In the genomic region with DNA sequence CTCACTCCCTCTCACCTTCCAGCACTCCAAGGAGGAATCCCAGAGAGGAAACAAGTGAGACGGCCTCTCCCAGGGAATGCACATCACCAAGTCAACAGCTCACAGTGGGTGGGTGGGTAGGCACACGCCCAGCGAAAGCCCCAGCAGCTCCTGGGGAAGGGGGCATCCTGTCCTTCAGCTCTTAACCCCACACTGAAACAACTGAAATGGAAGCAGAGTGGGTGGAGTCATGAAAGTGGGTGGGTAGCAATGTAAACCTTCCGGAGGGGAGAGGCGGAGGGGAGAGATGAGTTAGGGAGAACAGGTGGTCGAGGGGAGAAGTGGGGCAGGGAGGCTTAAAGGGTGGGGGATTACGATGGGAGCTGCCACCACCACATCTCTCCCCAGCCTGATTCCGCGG, we compare ENCODE assay signal across 17 cellular contexts. TPM values are rescaled to one million over a fixed set of nuclear protein-coding genes. Genes with fewer than 3 reads are reported as not detected.
A peak's percentile ranks its signal among the peaks of the same experiment; 100 is the strongest.
DNase-seq lines count a peak whose midpoint lies in the region; ATAC-seq and TF ChIP-seq lines count a peak whose summit lies in the region.
"Had no signal": no experiment of that assay in that cellular context is flagged by ENCODE, and none has a peak within 500 bp of the region (broad histone marks: within the 10 kb centered on the region; RNA-seq: fewer than 3 reads in every experiment).

No MANE protein-coding gene starts in this region.

- no peak overlapping the region for H3K9ac ChIP-seq in HUES64 (ENCODE audit: low read depth, low read length)
- H3K9ac ChIP-seq in PC-3 (ENCODE audit: low read length), result no peak overlapping the region

- H3K36me3 ChIP-seq in CD8-positive, alpha-beta T cell (ENCODE audit: insufficient read depth, low read length), result no peaks in the 10 kb centered on the region
- H3K36me3 ChIP-seq in HUES64 (ENCODE audit: insufficient read depth, low read length) (peaks cover 3% of the 10 kb centered on the region; the same call in 1 of the 2 replicates), PC-3 (ENCODE audit: low read depth, low read length) (no peaks in the 10 kb centered on the region)
- H3K36me3 ChIP-seq: right lobe of liver had no signal

- H3K9me3 ChIP-seq in CD8-positive, alpha-beta T cell (ENCODE audit: low read length), result no peaks in the 10 kb centered on the region
- H3K9me3 ChIP-seq in HUES64 (ENCODE audit: insufficient read depth, low read depth, low read length), result no peaks in the 10 kb centered on the region
- no peaks in the 10 kb centered on the region for H3K9me3 ChIP-seq in PC-3 (ENCODE audit: low read length)
- H3K9me3 ChIP-seq: BE2C, body of pancreas, right lobe of liver had no signal

- no peaks in the 10 kb centered on the region for H3F3A ChIP-seq in PC-3 (ENCODE audit: low read length, unreplicated experiment)

- no peaks in the 10 kb centered on the region for H3K9me2 ChIP-seq in PC-3 (replicated peaks; ENCODE audit: low read length)

- no peaks in the 10 kb centered on the region for H3K27me3 ChIP-seq in CD8-positive, alpha-beta T cell (ENCODE audit: insufficient read depth, low read length)
- H3K27me3 ChIP-seq in HUES64 (ENCODE audit: insufficient read depth, low read length) (no peaks in the 10 kb centered on the region), PC-3 (ENCODE audit: low read length) (no peaks in the 10 kb centered on the region)
- H3K27me3 ChIP-seq: BE2C, body of pancreas, right lobe of liver had no signal

- peak in 2 of 7 experiments; percentile 19 to 23 for DNase-seq in CD8-positive, alpha-beta T cell
- DNase-seq in activated T-helper 1 cell treated with anti-CD3 and anti-CD28 coated beads, Interleukin-12 subunit alpha, Interleukin-12 subunit beta, Interleukin-2, Interleukin-4 antibody, amounts not matched to agents 30 ng/mL and 10 ng/mL and 1 ng/mL, durations not matched to agents 14 hours and 24 hours and 36 hours (ENCODE audit: low spot score), result no peak
- DNase-seq in iPS-NIHi7 (ENCODE audit: extremely low spot score), result peak; percentile 71
- DNase-seq in AG20443 (ENCODE audit: low spot score), result no peak
- DNase-seq in NCI-H345 (lab: John Stamatoyannopoulos, UW), result no peak
- no peak for DNase-seq in 8988T
- no peak for DNase-seq in PC-3
- DNase-seq: BE2C; body of pancreas; kidney glomerular epithelial cell; NCI-H1436 treated with DMSO at 0.1 percent for 48 hours; NCI-H774; right lobe of liver; SHP77; stimulated activated naive CD4-positive, alpha-beta T cell treated with Interleukin-2 at 50 U/mL for 16 hours had no signal

- ATAC-seq in CD8-positive, alpha-beta T cell, result no peak
- no peak for ATAC-seq in PC-3
- ATAC-seq: body of pancreas, right lobe of liver had no signal

- WGBS in HUES64, result 2% methylated on average over 9 of the region's 9 CpGs

- no peaks in the 10 kb centered on the region for H3K79me2 ChIP-seq in PC-3 (ENCODE audit: low read length)

- no peak overlapping the region for H2AFZ ChIP-seq in PC-3 (ENCODE audit: low read length)

- H3K4me3 Mint-ChIP-seq in CD8-positive, alpha-beta T cell, result peak overlapping the region; percentile 82
- peak overlapping the region; percentile 82 for H3K4me3 Mint-ChIP-seq in activated T-helper 1 cell treated with anti-CD3 and anti-CD28 coated beads, Interleukin-12 subunit alpha, Interleukin-12 subunit beta, Interleukin-2, Interleukin-4 antibody, amounts not matched to agents 30 ng/mL and 10 ng/mL and 1 ng/mL, durations not matched to agents 14 hours and 24 hours and 36 hours

- H4K20me1 ChIP-seq in PC-3 (ENCODE audit: low read length), result no peaks in the 10 kb centered on the region

- intact Hi-C loops in CD8-positive, alpha-beta T cell (cut with DNase I, micrococcal nuclease), result loop anchor here in 1 of 2 experiments (5.0 kb wide), 1 partner anchor 338 kb away; no protein-coding TSS in a partner anchor
- intact Hi-C loops in activated T-helper 1 cell treated with anti-CD3 and anti-CD28 coated beads, Interleukin-12 subunit alpha, Interleukin-12 subunit beta, Interleukin-2, Interleukin-4 antibody, amounts not matched to agents 30 ng/mL and 10 ng/mL and 1 ng/mL, durations not matched to agents 14 hours and 24 hours and 36 hours (cut with micrococcal nuclease), result no loop called here
- intact Hi-C loops in PC-3 (cut with micrococcal nuclease), result loop anchor here (10.0 kb wide), 1 partner anchor 210 kb away; no protein-coding TSS in a partner anchor

- TF ChIP-seq CTCF in CD8-positive, alpha-beta T cell (IDR thresholded peaks at IDR 0.05), result no peak
- no peak for TF ChIP-seq CTCF in PC-3 (conservative IDR thresholded peaks at IDR 0.05; ENCODE audit: low read depth, low read length)

- peaks cover 10% of the 10 kb centered on the region for H3K27me3 Mint-ChIP-seq in CD8-positive, alpha-beta T cell (ENCODE audit: low read depth)
- H3K27me3 Mint-ChIP-seq in activated T-helper 1 cell treated with anti-CD3 and anti-CD28 coated beads, Interleukin-12 subunit alpha, Interleukin-12 subunit beta, Interleukin-2, Interleukin-4 antibody, amounts not matched to agents 30 ng/mL and 10 ng/mL and 1 ng/mL, durations not matched to agents 14 hours and 24 hours and 36 hours (ENCODE audit: insufficient read depth), result peaks cover 8% of the 10 kb centered on the region

- H3K27ac ChIP-seq in CD8-positive, alpha-beta T cell (ENCODE audit: low read depth, low read length), result peak overlapping the region; percentile 42
- H3K27ac ChIP-seq in HUES64 (ENCODE audit: low read depth, low read length) (peak overlapping the region; percentile 19; the same call in 1 of the 2 replicates), PC-3 (ENCODE audit: low read length) (no peak overlapping the region)
- H3K27ac ChIP-seq: body of pancreas, right lobe of liver had no signal

- POLR2A ChIA-PET in CD8-positive, alpha-beta T cell (lab: Charles Lee), result interaction anchor here (0.8 to 1.2 kb wide), 3 partner anchors 62 to 618 kb away, joined by 3 to 5 read pairs (median 4); no protein-coding TSS in a partner anchor
- POLR2A ChIA-PET in PC-3 (lab: Charles Lee; ENCODE audit: unreplicated experiment), result no interaction called here

- no peak overlapping the region for H3K4me2 ChIP-seq in PC-3 (ENCODE audit: low read length)

- CTCF ChIA-PET in CD8-positive, alpha-beta T cell (lab: Charles Lee), result interaction anchor here (0.7 to 5.6 kb wide), 4 partner anchors 44 to 160 kb away, joined by 3 to 159 read pairs (median 30); no protein-coding TSS in a partner anchor
- CTCF ChIA-PET in PC-3 (lab: Charles Lee), result interaction anchor here (0.5 kb wide), 1 partner anchor 76 kb away, joined by 3 read pairs; no protein-coding TSS in a partner anchor

- H3K9me3 Mint-ChIP-seq in CD8-positive, alpha-beta T cell, result no peaks in the 10 kb centered on the region
- no peaks in the 10 kb centered on the region for H3K9me3 Mint-ChIP-seq in activated T-helper 1 cell treated with anti-CD3 and anti-CD28 coated beads, Interleukin-12 subunit alpha, Interleukin-12 subunit beta, Interleukin-2, Interleukin-4 antibody, amounts not matched to agents 30 ng/mL and 10 ng/mL and 1 ng/mL, durations not matched to agents 14 hours and 24 hours and 36 hours

- no TSS peak for BruUV-seq in PC-3 (replicated peaks; lab: Mats Ljungman, UMichigan)

- peak overlapping the region; percentile 78 for H3K27ac Mint-ChIP-seq in CD8-positive, alpha-beta T cell
- peak overlapping the region; percentile 31 for H3K27ac Mint-ChIP-seq in activated T-helper 1 cell treated with anti-CD3 and anti-CD28 coated beads, Interleukin-12 subunit alpha, Interleukin-12 subunit beta, Interleukin-2, Interleukin-4 antibody, amounts not matched to agents 30 ng/mL and 10 ng/mL and 1 ng/mL, durations not matched to agents 14 hours and 24 hours and 36 hours

- peaks cover 15% of the 10 kb centered on the region for H3K4me1 ChIP-seq in CD8-positive, alpha-beta T cell (ENCODE audit: insufficient read depth, low read length)
- peaks cover 31% of the 10 kb centered on the region for H3K4me1 ChIP-seq in HUES64 (ENCODE audit: insufficient read depth, low read length)
- H3K4me1 ChIP-seq in PC-3 (ENCODE audit: insufficient read depth, low read length), result peaks cover 8% of the 10 kb centered on the region
- H3K4me1 ChIP-seq: body of pancreas had no signal

- no peaks in the 10 kb centered on the region for H3K36me3 Mint-ChIP-seq in CD8-positive, alpha-beta T cell
- no peaks in the 10 kb centered on the region for H3K36me3 Mint-ChIP-seq in activated T-helper 1 cell treated with anti-CD3 and anti-CD28 coated beads, Interleukin-12 subunit alpha, Interleukin-12 subunit beta, Interleukin-2, Interleukin-4 antibody, amounts not matched to agents 30 ng/mL and 10 ng/mL and 1 ng/mL, durations not matched to agents 14 hours and 24 hours and 36 hours (ENCODE audit: low read depth)

- H3K4me3 ChIP-seq in CD8-positive, alpha-beta T cell (ENCODE audit: low read depth, low read length), result peak overlapping the region; percentile 59
- H3K4me3 ChIP-seq in HUES64 (ENCODE audit: low read length) (peak overlapping the region; percentile 46), PC-3 (ENCODE audit: low read length) (no peak overlapping the region)
- H3K4me3 ChIP-seq: body of pancreas, right lobe of liver had no signal

- H3K4me1 Mint-ChIP-seq in CD8-positive, alpha-beta T cell (ENCODE audit: low read depth), result peaks cover 25% of the 10 kb centered on the region
- peaks cover 40% of the 10 kb centered on the region for H3K4me1 Mint-ChIP-seq in activated T-helper 1 cell treated with anti-CD3 and anti-CD28 coated beads, Interleukin-12 subunit alpha, Interleukin-12 subunit beta, Interleukin-2, Interleukin-4 antibody, amounts not matched to agents 30 ng/mL and 10 ng/mL and 1 ng/mL, durations not matched to agents 14 hours and 24 hours and 36 hours (ENCODE audit: low read depth)

RNA-seq across cellular contexts. Expression of a gene that starts 5.4 kb away (rescaled TPM):
- total RNA-seq in CD8-positive, alpha-beta T cell, result not detected
- polyA plus RNA-seq in HUES64 (2013, experiment 1 of 2), result 7.9 TPM
- polyA plus RNA-seq in HUES64 (2013, experiment 2 of 2), result 10.1 TPM
- total RNA-seq in activated T-helper 1 cell treated with anti-CD3 and anti-CD28 coated beads, Interleukin-12 subunit alpha, Interleukin-12 subunit beta, Interleukin-2, Interleukin-4 antibody, amounts not matched to agents 30 ng/mL and 10 ng/mL and 1 ng/mL, durations not matched to agents 14 hours and 24 hours and 36 hours, result not detected in 2 replicates
- total RNA-seq in PC-3 (2014; rRNA removed), result not detected in 2 replicates
- total RNA-seq: body of pancreas, Daoy had no signal

RNA-seq across cellular contexts. Expression of a gene that starts 48.2 kb away (rescaled TPM):
- 10 to 100 TPM; 53.7 to 56.7 TPM for total RNA-seq in CD8-positive, alpha-beta T cell
- 20.3 TPM for polyA plus RNA-seq in HUES64 (2013, experiment 1 of 2)
- polyA plus RNA-seq in HUES64 (2013, experiment 2 of 2), result 24.9 TPM
- 47.4 and 47.8 TPM in 2 replicates for total RNA-seq in activated T-helper 1 cell treated with anti-CD3 and anti-CD28 coated beads, Interleukin-12 subunit alpha, Interleukin-12 subunit beta, Interleukin-2, Interleukin-4 antibody, amounts not matched to agents 30 ng/mL and 10 ng/mL and 1 ng/mL, durations not matched to agents 14 hours and 24 hours and 36 hours
- 28.0 and 32.6 TPM in 2 replicates for total RNA-seq in PC-3 (2014; rRNA removed)
